ENCODE assay signal across 20 cellular contexts in the genomic region with DNA sequence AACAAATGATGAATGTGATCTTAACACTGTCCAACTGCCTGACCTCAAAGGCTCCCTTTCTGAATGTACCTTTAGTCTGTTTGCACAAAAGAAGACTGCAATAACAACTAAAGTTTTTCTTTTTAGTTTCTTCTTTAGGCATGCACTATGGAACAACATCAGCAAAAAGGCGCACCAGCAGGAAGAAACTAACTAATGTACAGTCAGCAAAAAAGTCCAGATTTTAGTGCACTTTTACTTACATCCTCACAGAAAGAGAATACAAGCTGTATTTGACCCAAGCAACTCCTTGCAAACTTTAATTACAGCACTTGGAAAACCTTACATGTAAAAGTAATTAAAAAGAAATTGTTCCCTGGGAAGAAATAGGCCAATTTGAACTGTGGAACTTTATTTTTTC.
"Had no signal": no experiment of that assay in that cellular context is flagged by ENCODE, and none has a peak within 500 bp of the region (broad histone marks: within the 10 kb centered on the region; RNA-seq: fewer than 3 reads in every experiment).

No MANE protein-coding gene starts in this region.

- ATAC-seq: Panc1, SK-N-SH treated with all-trans-retinoic acid at 6 μM for 48 hours had no signal

- H3K4me3 ChIP-seq: MG63, SJCRH30 had no signal

- H3K9me3 ChIP-seq: MG63, SJCRH30 had no signal

- H3K27me3 ChIP-seq: MG63, SJCRH30 had no signal

- H3K4me1 ChIP-seq: SJCRH30 had no signal

- H3K36me3 ChIP-seq: MG63, SJCRH30 had no signal

- DNase-seq: Karpas-422, KG1, MG63, NCI-H1092 treated with DMSO at 0.1 percent for 48 hours, NCI-H1436, NCI-H187, NCI-H2029, NCI-H2081 treated with DMSO at 0.1 percent for 48 hours, NCI-H2171, NCI-H226, NCI-H446, NCI-H510A, NCI-H69, NCI-H774, SHP77 treated with DMSO at 0.1 percent for 48 hours, SJCRH30, T-helper 1 cell had no signal

- H3K27ac ChIP-seq: RWPE1, SJCRH30 had no signal
